ENCODE assay signal across 1 cellular context in genomic region chr13:67353891-67354459, GRCh38.
TF ChIP-seq lines count a peak whose summit lies in the region.

No MANE protein-coding gene starts in this region.

TF ChIP-seq in IMR-90, 13 proteins besides CTCF, POLR2A, EP300 and RAD21 (continued from another document):
- TF ChIP-seq MAZ (IDR thresholded peaks at IDR 0.05; ENCODE audit: borderline replicate concordance, low read depth, low read length) (no peak), BHLHE40 (IDR thresholded peaks at IDR 0.05; ENCODE audit: low read depth, low read length) (no peak)
